ENCODE assay signal across 31 cellular contexts in the genomic region with DNA sequence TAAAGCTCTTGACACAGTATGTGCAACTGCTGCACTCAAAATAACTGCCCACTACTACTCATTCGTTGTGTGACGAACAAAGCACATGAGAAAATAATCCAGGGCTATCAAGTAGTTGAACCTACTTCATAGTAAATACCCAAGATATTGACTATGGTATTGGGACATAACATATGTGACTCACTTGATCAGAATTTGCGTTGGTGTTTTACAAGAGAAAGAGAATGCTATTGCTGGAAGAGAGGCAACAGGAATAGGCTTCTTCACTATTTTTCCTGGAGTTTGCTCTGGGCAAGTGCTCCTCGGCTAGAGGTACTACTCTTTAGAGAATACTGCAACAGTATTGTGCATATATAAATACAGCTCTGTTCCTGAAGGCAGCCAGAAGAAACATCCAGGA. TPM values are rescaled to one million over a fixed set of nuclear protein-coding genes. Genes with fewer than 3 reads are reported as not detected.
DNase-seq lines count a peak whose midpoint lies in the region; ATAC-seq, FAIRE-seq and TF ChIP-seq lines count a peak whose summit lies in the region.
"Had no signal": no experiment of that assay in that cellular context is flagged by ENCODE, and none has a peak within 500 bp of the region (broad histone marks: within the 10 kb centered on the region; RNA-seq: fewer than 3 reads in every experiment).

No MANE protein-coding gene starts in this region.

- H2BK120ac ChIP-seq in IMR-90 (ENCODE audit: low read depth, low read length) (no peak overlapping the region), mesendoderm (ENCODE audit: low read depth, low read length) (no peak overlapping the region)

- in situ Hi-C loops in IMR-90 (cut with MboI; ENCODE audit: low sequenced_read_pairs) = no loop called here

- no peaks in the 10 kb centered on the region for H3K4me1 ChIP-seq in IMR-90 (ENCODE audit: control insufficient read depth, insufficient read depth, low read length)
- peaks cover 2% of the 10 kb centered on the region for H3K4me1 ChIP-seq in mesendoderm (ENCODE audit: control insufficient read depth, low read depth, low read length)
- H3K4me1 ChIP-seq in small intestine (ENCODE audit: control insufficient read depth in 2 of 2, insufficient read depth in 1 of 2, low read depth in 1 of 2, low read length in 1 of 2) = no peaks in the 10 kb centered on the region
- H3K4me1 ChIP-seq: ascending aorta had no signal

- H3K4me3 ChIP-seq in IMR-90 (ENCODE audit: insufficient read depth, low read depth, low read length) (no peak overlapping the region), bronchial epithelial cell (ENCODE audit: low read depth, low read length) (no peak overlapping the region), mesendoderm (ENCODE audit: low read length) (no peak overlapping the region), small intestine (ENCODE audit: low read depth in 1 of 2, low read length in 2 of 2) (no peak overlapping the region)
- H3K4me3 ChIP-seq: ascending aorta, ovary, smooth muscle cell, stomach, tibial artery had no signal

- TF ChIP-seq RAD21 in IMR-90 (IDR thresholded peaks at IDR 0.05; ENCODE audit: low read length) = no peak

- no peak overlapping the region for H2AFZ ChIP-seq in IMR-90 (replicated peaks; ENCODE audit: low read length, poor library complexity)

- dilution Hi-C loops in IMR-90 (cut with HindIII; ENCODE audit: low sequenced_read_pairs, unreplicated experiment) = no loop called here

- H4K8ac ChIP-seq in IMR-90 (ENCODE audit: low read depth in 2 of 2, low read length in 2 of 2) (no peak overlapping the region), mesendoderm (ENCODE audit: low read depth, low read length) (no peak overlapping the region)

- FAIRE-seq in bronchial epithelial cell (lab: Jason Lieb, UNC) = no peak
- FAIRE-seq in small intestine (lab: Jason Lieb, UNC) = no peak
- FAIRE-seq: H1 had no signal

- H3K36me3 ChIP-seq in IMR-90 (ENCODE audit: control insufficient read depth, insufficient read depth, low read length) = no peaks in the 10 kb centered on the region
- no peaks in the 10 kb centered on the region for H3K36me3 ChIP-seq in bronchial epithelial cell (ENCODE audit: control insufficient read depth, insufficient read depth, low read length)
- H3K36me3 ChIP-seq in mesendoderm (ENCODE audit: control insufficient read depth, insufficient read depth, low read length) = no peaks in the 10 kb centered on the region
- H3K36me3 ChIP-seq in small intestine (ENCODE audit: control insufficient read depth in 2 of 2, insufficient read depth in 2 of 2, low read length in 2 of 2) = no peaks in the 10 kb centered on the region
- H3K36me3 ChIP-seq: ascending aorta, ovary, stomach, tibial artery had no signal

- no peak overlapping the region for H2AK9ac ChIP-seq in IMR-90 (replicated peaks; ENCODE audit: low read depth, low read length, poor library complexity)

- no peak overlapping the region for H3K27ac ChIP-seq in IMR-90 (ENCODE audit: insufficient read depth, low read length)
- H3K27ac ChIP-seq in mesendoderm (ENCODE audit: low read depth, low read length) = no peak overlapping the region
- H3K27ac ChIP-seq in small intestine (ENCODE audit: low read depth in 1 of 2, low read length in 1 of 2) = no peak overlapping the region
- H3K27ac ChIP-seq: ascending aorta, ovary, stomach, tibial artery had no signal

- H3K9ac ChIP-seq in IMR-90 (ENCODE audit: low read depth, low read length) (no peak overlapping the region), mesendoderm (ENCODE audit: low read length) (no peak overlapping the region)

- H3K4ac ChIP-seq in IMR-90 (ENCODE audit: low read depth, low read length) = no peak overlapping the region
- H3K4ac ChIP-seq in mesendoderm (ENCODE audit: low read depth, low read length) = no peak overlapping the region

- DNase-seq in NCI-H2081 (lab: John Stamatoyannopoulos, UW) (peak; percentile 12 to 66), NCI-H2081 treated with DMSO at 0.1 percent for 48 hours (lab: John Stamatoyannopoulos, UW) (no peak), IMR-90 (peak; percentile 0), bronchial epithelial cell (ENCODE audit: low read depth) (peak; percentile 34), mesendoderm (peak; percentile 11), superior temporal gyrus (ENCODE audit: extremely low spot score) (no peak), small intestine (no peak)
- DNase-seq: activated CD4-positive, alpha-beta T cell treated with anti-CD3 and anti-CD28 coated beads for 36 hours; activated effector memory CD4-positive, alpha-beta T cell treated with anti-CD3 and anti-CD28 coated beads, Interleukin-2, amount 50 U/mL, for 16 hours; activated naive CD8-positive, alpha-beta T cell treated with anti-CD3 and anti-CD28 coated beads for 36 hours; AML-193; CD4-positive, alpha-beta T cell; central memory CD4-positive, alpha-beta T cell; head of caudate nucleus; NCI-H1417 treated with DMSO at 0.1 percent for 48 hours; NCI-H526 treated with DMSO at 0.1 percent for 48 hours; ovary; stimulated activated CD4-positive, alpha-beta T cell treated with anti-CD3 and anti-CD28 coated beads, Interleukin-1b, Interleukin-23, amount 100 ng/mL, for 48 hours; stomach; tibial artery had no signal

- H4K91ac ChIP-seq in IMR-90 (ENCODE audit: insufficient read depth, low read depth, low read length) = no peak overlapping the region

- H2AK5ac ChIP-seq in IMR-90 (ENCODE audit: low read depth, low read length) (no peak overlapping the region), mesendoderm (ENCODE audit: low read length) (no peak overlapping the region)

- H3K56ac ChIP-seq in IMR-90 (ENCODE audit: extremely low read depth, insufficient read depth, low read length) (no peak overlapping the region), mesendoderm (ENCODE audit: low read length) (no peak overlapping the region)

- H3K18ac ChIP-seq in IMR-90 (ENCODE audit: low read depth, low read length) (no peak overlapping the region), mesendoderm (ENCODE audit: low read length) (no peak overlapping the region)

- TF ChIP-seq POLR2A in IMR-90 (IDR thresholded peaks at IDR 0.05; ENCODE audit: low read depth, low read length) = no peak

- POLR2A ChIA-PET in IMR-90 (lab: Charles Lee; ENCODE audit: unreplicated experiment) = no interaction called here

- no peaks in the 10 kb centered on the region for H3K79me2 ChIP-seq in mesendoderm (ENCODE audit: control insufficient read depth, insufficient read depth, low read length)

- H4K5ac ChIP-seq in IMR-90 (ENCODE audit: low read depth, low read length) (no peak overlapping the region), mesendoderm (ENCODE audit: low read length) (no peak overlapping the region)

- H3K23ac ChIP-seq in IMR-90 (ENCODE audit: low read depth, low read length) (no peak overlapping the region), mesendoderm (ENCODE audit: low read length) (no peak overlapping the region)

- H3K9me3 ChIP-seq in IMR-90 (ENCODE audit: control insufficient read depth, insufficient read depth, low read length) (no peaks in the 10 kb centered on the region; the same call in 1 of the 2 replicates), small intestine (ENCODE audit: control insufficient read depth, low read depth) (no peaks in the 10 kb centered on the region)
- H3K9me3 ChIP-seq: ascending aorta, ovary, stomach, tibial artery had no signal

- H3K79me1 ChIP-seq in IMR-90 (ENCODE audit: low read depth in 1 of 2, low read length in 2 of 2) (no peaks in the 10 kb centered on the region), mesendoderm (ENCODE audit: low read length) (no peaks in the 10 kb centered on the region)

- H3K4me2 ChIP-seq in IMR-90 (ENCODE audit: low read depth, low read length) (no peak overlapping the region), mesendoderm (ENCODE audit: low read length) (no peak overlapping the region)
- H3K4me2 ChIP-seq: smooth muscle cell had no signal

- H2BK20ac ChIP-seq in IMR-90 (ENCODE audit: low read depth, low read length) = no peak overlapping the region

- no peaks in the 10 kb centered on the region for H4K20me1 ChIP-seq in IMR-90 (ENCODE audit: insufficient read depth, low read length)

- CTCF ChIA-PET in IMR-90 (lab: Yijun Ruan, JAX) = no interaction called here

- H3K14ac ChIP-seq in IMR-90 (replicated peaks; ENCODE audit: low read depth, low read length) = no peak overlapping the region

- H3K27me3 ChIP-seq in IMR-90 (ENCODE audit: control insufficient read depth, insufficient read depth, low read length) (no peaks in the 10 kb centered on the region), bronchial epithelial cell (ENCODE audit: control insufficient read depth, insufficient read depth, low read length) (peaks cover 8% of the 10 kb centered on the region), mesendoderm (ENCODE audit: insufficient read depth, low read length, poor library complexity) (no peaks in the 10 kb centered on the region), small intestine (ENCODE audit: control insufficient read depth in 2 of 2, insufficient read depth in 2 of 2, low read length in 2 of 2) (no peaks in the 10 kb centered on the region)
- H3K27me3 ChIP-seq: ascending aorta, ovary, tibial artery had no signal

- no peaks in the 10 kb centered on the region for H3K9me1 ChIP-seq in IMR-90 (ENCODE audit: insufficient read depth, low read length)

- H2BK5ac ChIP-seq in IMR-90 (ENCODE audit: low read depth, low read length, poor library complexity, severe bottlenecking) (no peak overlapping the region), mesendoderm (ENCODE audit: low read length) (no peak overlapping the region)

- TF ChIP-seq CTCF in IMR-90 (conservative IDR thresholded peaks at IDR 0.05; ENCODE audit: low read depth, low read length) = no peak
- TF ChIP-seq CTCF in bronchial epithelial cell (IDR thresholded peaks at IDR 0.05; ENCODE audit: insufficient read depth, low read length, severe bottlenecking) = no peak

- no TSS peak for BruUV-seq in IMR-90 (replicated peaks; lab: Mats Ljungman, UMichigan)

- intact Hi-C loops in IMR-90 (cut with micrococcal nuclease) = no loop called here

- H2BK15ac ChIP-seq in IMR-90 (ENCODE audit: low read depth, low read length) = no peak overlapping the region
- H2BK15ac ChIP-seq in mesendoderm (replicated peaks; ENCODE audit: low read depth) = no peak overlapping the region

- WGBS in IMR-90 (ENCODE audit: extremely low coverage in 2 of 2, insufficient read length in 1 of 2), 2 experiments = no CpG with 5 or more reads among the region's 4 CpGs
- WGBS in mesendoderm (ENCODE audit: extremely low coverage, insufficient coverage, low lambda C conversion rate) = no CpG with 5 or more reads among the region's 4 CpGs
- WGBS in small intestine, 3 donors = 84 to 87% (median 85%) methylated on average over 4 of the region's 4 CpGs

- ATAC-seq in IMR-90 (ENCODE audit: low read depth) (no peak), HG02763 (IDR thresholded peaks at IDR 0.05; ENCODE audit: unreplicated experiment) (no peak)
- ATAC-seq: activated CD4-positive, alpha-beta T cell treated with anti-CD3 and anti-CD28 coated beads for 36 hours; natural killer cell treated with Interleukin-12 subunit alpha and Interleukin-12 subunit beta and Interleukin-15 and Interleukin-18, amount 100 ng/mL, for 72 hours had no signal

RNA-seq across cellular contexts. Expression of a gene that starts 2.5 kb away (rescaled TPM):
- total RNA-seq in IMR-90 (2012; rRNA removed) = under 0.01 TPM in 1 of 2 replicates, not detected in the other
- polyA plus RNA-seq in IMR-90 (2012; rRNA removed) = not detected in 2 replicates
- not detected in 2 replicates for polyA plus RNA-seq in IMR-90 (2012; cell fraction: cytosol; rRNA removed)
- not detected in 2 replicates for polyA plus RNA-seq in IMR-90 (2012; cell fraction: nucleus; rRNA removed; ENCODE audit: low replicate concordance)
- not detected in 2 replicates for total RNA-seq in bronchial epithelial cell
- 0.04 TPM for polyA plus RNA-seq in mesendoderm (2013, experiment 1 of 2)
- 0.11 TPM for polyA plus RNA-seq in mesendoderm (2013, experiment 2 of 2)
- polyA plus RNA-seq in small intestine = under 1 TPM in 1 of 3 donors, not detected in 2; 0.31 TPM
- total RNA-seq: activated CD4-positive, alpha-beta T cell treated with anti-CD3 and anti-CD28 coated beads for 36 hours; activated naive CD8-positive, alpha-beta T cell treated with anti-CD3 and anti-CD28 coated beads for 36 hours; ascending aorta; CD4-positive, alpha-beta T cell; fibroblast of lung; kidney epithelial cell; mononuclear cell; natural killer cell treated with Interleukin-12 subunit alpha and Interleukin-12 subunit beta and Interleukin-15 and Interleukin-18, amount 100 ng/mL, for 72 hours; renal cortical epithelial cell; RPMI7951; smooth muscle cell had no signal
- polyA plus RNA-seq: IgD-negative memory B cell, smooth muscle cell had no signal

Comparison
In these comparisons a context has a peak if more than half of its experiments do, and no peak if none do; other contexts are left out.
1. DNase-seq: peak in NCI-H2081 (2 of 2), IMR-90 (single experiment), bronchial epithelial cell (single experiment) and mesendoderm (single experiment); none in NCI-H2081 treated with DMSO at 0.1 percent for 48 hours (single experiment), superior temporal gyrus (single experiment) and small intestine (single experiment).